9 cellular contexts compared by ENCODE assay signal in genomic region chr1:55781944-55782482, GRCh38.
A peak's percentile ranks its signal among the peaks of the same experiment; 100 is the strongest.
DNase-seq lines count a peak whose midpoint lies in the region; ATAC-seq, FAIRE-seq and TF ChIP-seq lines count a peak whose summit lies in the region.
"Had no signal": no experiment of that assay in that cellular context is flagged by ENCODE, and none has a peak within 500 bp of the region (broad histone marks: within the 10 kb centered on the region; RNA-seq: fewer than 3 reads in every experiment).

No MANE protein-coding gene starts in this region.

- no peak overlapping the region for H3K4me3 ChIP-seq in bronchial epithelial cell (ENCODE audit: low read depth, low read length)
- H3K4me3 ChIP-seq in muscle layer of colon (ENCODE audit: low read depth in 1 of 2, low read length in 2 of 2): no peak overlapping the region
- H3K4me3 ChIP-seq: ovary had no signal

- ATAC-seq in GM18517 (IDR thresholded peaks at IDR 0.05; ENCODE audit: unreplicated experiment) (no peak), GM21786 (IDR thresholded peaks at IDR 0.05; ENCODE audit: unreplicated experiment) (no peak), GM19351 (IDR thresholded peaks at IDR 0.05; ENCODE audit: unreplicated experiment) (no peak)

- H3K27ac ChIP-seq in muscle layer of colon (ENCODE audit: low read depth, low read length): peak overlapping the region; percentile 27
- H3K27ac ChIP-seq: ovary had no signal

- TF ChIP-seq CTCF in bronchial epithelial cell (IDR thresholded peaks at IDR 0.05; ENCODE audit: insufficient read depth, low read length, severe bottlenecking): no peak

- no peak overlapping the region for H3K9ac ChIP-seq in muscle layer of colon (ENCODE audit: low read length)

- DNase-seq in COLO829 (ENCODE audit: low spot score) (peak; percentile 83), NCI-H1092 (lab: John Stamatoyannopoulos, UW) (peak; percentile 36), bronchial epithelial cell (ENCODE audit: low read depth) (peak; percentile 77)
- DNase-seq in activated CD4-positive, alpha-beta T cell treated with anti-CD3 and anti-CD28 coated beads for 1 hour: no peak
- DNase-seq: ovary had no signal

- H3K9me3 ChIP-seq in muscle layer of colon (ENCODE audit: low read length): no peaks in the 10 kb centered on the region
- H3K9me3 ChIP-seq: ovary had no signal

- H3K36me3 ChIP-seq in bronchial epithelial cell (ENCODE audit: control insufficient read depth, insufficient read depth, low read length): no peaks in the 10 kb centered on the region
- no peaks in the 10 kb centered on the region for H3K36me3 ChIP-seq in muscle layer of colon (ENCODE audit: insufficient read depth, low read length)
- H3K36me3 ChIP-seq: ovary had no signal

- peaks cover 10% of the 10 kb centered on the region for H3K4me1 ChIP-seq in muscle layer of colon (ENCODE audit: insufficient read depth, low read length)

- FAIRE-seq in bronchial epithelial cell (lab: Jason Lieb, UNC): no peak

- H3K27me3 ChIP-seq in bronchial epithelial cell (ENCODE audit: control insufficient read depth, insufficient read depth, low read length): no peaks in the 10 kb centered on the region
- H3K27me3 ChIP-seq in muscle layer of colon (ENCODE audit: control insufficient read depth in 1 of 2, insufficient read depth in 2 of 2, low read length in 2 of 2): no peaks in the 10 kb centered on the region
- H3K27me3 ChIP-seq: ovary had no signal
